19 cellular contexts compared by ENCODE assay signal in genomic region chr4:6275351-6275750, GRCh38. TPM values are rescaled to one million over a fixed set of nuclear protein-coding genes. Genes with fewer than 3 reads are reported as not detected.
A peak's percentile ranks its signal among the peaks of the same experiment; 100 is the strongest.
DNase-seq lines count a peak whose midpoint lies in the region; FAIRE-seq and TF ChIP-seq lines count a peak whose summit lies in the region.
"Had no signal": no experiment of that assay in that cellular context is flagged by ENCODE, and none has a peak within 500 bp of the region (broad histone marks: within the 10 kb centered on the region; RNA-seq: fewer than 3 reads in every experiment).

No MANE protein-coding gene starts in this region.

- TF ChIP-seq POLR2A in uterus (IDR thresholded peaks at IDR 0.05): no peak

- WGBS in hepatocyte (ENCODE audit: low lambda C conversion rate, missing lambda C conversion rate): 90% methylated on average over 10 of the region's 10 CpGs

- H3K4me3 ChIP-seq in hepatocyte (no peak overlapping the region), rectal smooth muscle tissue (ENCODE audit: low read length) (no peak overlapping the region), uterus (no peak overlapping the region)
- H3K4me3 ChIP-seq: MG63 had no signal

- no peak overlapping the region for H2AFZ ChIP-seq in hepatocyte

- no peaks in the 10 kb centered on the region for H4K20me1 ChIP-seq in hepatocyte (ENCODE audit: insufficient read depth, poor library complexity, severe bottlenecking)

- H3K9ac ChIP-seq in rectal smooth muscle tissue (ENCODE audit: low read length): no peak overlapping the region

- peaks cover 46% of the 10 kb centered on the region for H3K79me2 ChIP-seq in hepatocyte

- H3K36me3 ChIP-seq in hepatocyte (replicated peaks; ENCODE audit: insufficient read depth, low read depth): no peaks in the 10 kb centered on the region
- H3K36me3 ChIP-seq in rectal smooth muscle tissue (ENCODE audit: control insufficient read depth, insufficient read depth, low read length): no peaks in the 10 kb centered on the region
- H3K36me3 ChIP-seq in uterus: no peaks in the 10 kb centered on the region
- H3K36me3 ChIP-seq: MG63 had no signal

- H3K9me3 ChIP-seq in hepatocyte (ENCODE audit: low read depth): no peaks in the 10 kb centered on the region
- no peaks in the 10 kb centered on the region for H3K9me3 ChIP-seq in uterus
- H3K9me3 ChIP-seq: MG63 had no signal

- no peaks in the 10 kb centered on the region for H3K9me2 ChIP-seq in hepatocyte (replicated peaks; ENCODE audit: insufficient read depth)

- no peak for TF ChIP-seq CTCF in hepatocyte (IDR thresholded peaks at IDR 0.05; ENCODE audit: poor library complexity)
- TF ChIP-seq CTCF in uterus (IDR thresholded peaks at IDR 0.05): no peak

- H3K27ac ChIP-seq in caudate nucleus (ENCODE audit: low read depth, low read length) (peak overlapping the region; percentile 71), hepatocyte (peak overlapping the region; percentile 81), rectal smooth muscle tissue (ENCODE audit: low read depth, low read length) (peak overlapping the region; percentile 82), uterus (peak overlapping the region; percentile 93 to 94)
- H3K27ac ChIP-seq: HL-60 had no signal

- no peaks in the 10 kb centered on the region for H3K27me3 ChIP-seq in hepatocyte
- H3K27me3 ChIP-seq in rectal smooth muscle tissue (ENCODE audit: control insufficient read depth, insufficient read depth, low read length): no peaks in the 10 kb centered on the region
- H3K27me3 ChIP-seq in uterus: no peaks in the 10 kb centered on the region
- H3K27me3 ChIP-seq: MG63 had no signal

- H3K4me2 ChIP-seq in hepatocyte: peak overlapping the region; percentile 12

- H3K4me1 ChIP-seq in hepatocyte (ENCODE audit: insufficient read depth) (peaks cover 51% of the 10 kb centered on the region), rectal smooth muscle tissue (ENCODE audit: control insufficient read depth, insufficient read depth, low read length) (peaks cover 61% of the 10 kb centered on the region), uterus (peaks cover 37 to 55% of the 10 kb centered on the region in 2 donors)

- intact Hi-C loops in uterus (cut with DNase I; ENCODE audit: low total_unique reads): no loop called here

- FAIRE-seq in frontal cortex (lab: Jason Lieb, UNC): no peak
- FAIRE-seq: HTR-8/SVneo had no signal

- no peak for DNase-seq in caudate nucleus (lab: John Stamatoyannopoulos, UW)
- DNase-seq in hepatocyte (ENCODE audit: low spot score): no peak
- no peak for DNase-seq in uterus
- DNase-seq in SKM-1 treated with dmso at 0.1 percent for 144 hours (lab: John Stamatoyannopoulos, UW; ENCODE audit: unreplicated experiment): no peak
- DNase-seq in frontal cortex (ENCODE audit: low spot score in 2 of 2): no peak
- no peak for DNase-seq in DMS153 (lab: John Stamatoyannopoulos, UW)
- DNase-seq: AML-193, DND-41, HCEC 1CT, Karpas-422, MG63, NCI-H1048, NCI-H1436, NCI-H2029 treated with DMSO at 0.1 percent for 48 hours, NCI-H2171, NCI-H526 had no signal

RNA-seq across cellular contexts. Expression of gene WFS1, which starts 5.7 kb away (rescaled TPM):
- 32.5 and 43.1 TPM in 2 replicates for total RNA-seq in hepatocyte
- polyA plus RNA-seq in hepatocyte: 36.1 and 44.4 TPM in 2 replicates
- 100 to 1,000 TPM in 1 of 4 donors, 10 to 100 TPM in 3; 27.5 to 118 (median 51.9) TPM for total RNA-seq in uterus
- total RNA-seq in frontal cortex: 3.7 TPM
